Comparison of ENCODE assay signal across 9 cellular contexts in the genomic region with DNA sequence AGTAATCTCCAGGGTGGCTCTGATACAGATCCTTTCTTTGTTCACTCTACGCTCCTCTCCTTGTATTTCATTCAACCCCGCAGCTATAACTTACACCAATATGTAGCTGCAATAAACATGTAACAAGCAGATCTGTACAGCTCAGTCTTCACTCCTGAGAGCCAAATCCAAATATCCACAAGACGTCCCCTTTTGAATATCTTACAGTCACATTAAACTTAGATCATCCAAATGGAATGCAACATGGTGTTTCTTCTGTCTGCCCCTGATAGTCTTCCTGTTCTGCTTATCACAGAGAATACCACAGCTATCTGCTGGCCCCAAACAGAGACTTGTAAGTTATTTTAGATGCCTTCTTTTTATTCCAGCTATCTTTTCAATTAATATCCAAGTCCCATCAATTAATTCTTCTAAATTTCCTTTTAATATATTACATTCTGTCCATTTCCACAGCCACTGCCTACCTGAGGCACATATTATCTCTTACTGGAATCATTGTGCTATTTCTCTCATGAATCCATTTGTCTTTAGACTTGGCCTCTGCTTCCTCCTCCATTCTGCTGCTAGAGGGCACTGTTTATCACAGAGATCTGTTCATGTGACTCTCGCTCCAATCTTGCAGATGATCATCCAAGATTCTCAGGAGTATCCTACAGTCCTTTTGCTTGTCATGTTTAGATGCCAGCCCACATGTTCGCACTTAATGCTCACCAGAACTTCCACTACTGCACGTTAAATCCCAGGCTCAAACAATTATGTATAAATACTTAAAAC.
DNase-seq lines count a peak whose midpoint lies in the region; ATAC-seq, FAIRE-seq and TF ChIP-seq lines count a peak whose summit lies in the region.
"Had no signal": no experiment of that assay in that cellular context is flagged by ENCODE, and none has a peak within 500 bp of the region (broad histone marks: within the 10 kb centered on the region; RNA-seq: fewer than 3 reads in every experiment).

No MANE protein-coding gene starts in this region.

- H2BK120ac ChIP-seq in H1 (replicated peaks; ENCODE audit: low read depth, low read length): no peak overlapping the region

- H2BK5ac ChIP-seq in H1 (ENCODE audit: low read depth, low read length): no peak overlapping the region

- POLR2A ChIA-PET in H1 (lab: Charles Lee; ENCODE audit: partially characterized antibody): no interaction called here

- H3K18ac ChIP-seq in H1 (ENCODE audit: extremely low read depth, low read length): no peak overlapping the region

- peak; percentile 7 to 56 (median 46) for DNase-seq in NCI-H1417 (lab: John Stamatoyannopoulos, UW)
- no peak for DNase-seq in NCI-H1417 treated with DMSO at 0.1 percent for 48 hours (lab: John Stamatoyannopoulos, UW)
- peak; percentile 43 for DNase-seq in NCI-H146 treated with DMSO at 0.1 percent for 48 hours (lab: John Stamatoyannopoulos, UW; ENCODE audit: unreplicated experiment)
- no peak for DNase-seq in H1 (ENCODE audit: low read depth in 1 of 2, low spot score in 2 of 2)
- DNase-seq in retinal pigment epithelial cell (ENCODE audit: low read depth): no peak
- no peak for DNase-seq in coronary artery (ENCODE audit: low spot score)

- no peak overlapping the region for H3K4me2 ChIP-seq in H1 (ENCODE audit: insufficient read depth in 1 of 2, low read depth in 2 of 2, low read length in 2 of 2)

- 72% methylated on average over 6 of the region's 6 CpGs; no CpG with 5 or more reads in 1 of the 2 experiments for WGBS in H1 (ENCODE audit: extremely low coverage in 1 of 2, insufficient coverage in 1 of 2, insufficient read length in 1 of 2, insufficient replicate concordance in 2 of 2, low coverage in 1 of 2, low lambda C conversion rate in 2 of 2, missing lambda C conversion rate in 1 of 2), 2 experiments

- no peak overlapping the region for H2BK12ac ChIP-seq in H1 (ENCODE audit: low read depth, low read length)

- no peak overlapping the region for H3K4ac ChIP-seq in H1 (replicated peaks; ENCODE audit: insufficient read length, low read depth, low read length)

- no peak overlapping the region for H2BK15ac ChIP-seq in H1 (ENCODE audit: low read length)

- no peak overlapping the region for H4K5ac ChIP-seq in H1 (ENCODE audit: insufficient read length, low read depth, low read length)

- no peak overlapping the region for H3K14ac ChIP-seq in H1 (ENCODE audit: insufficient read length)

- H4K20me1 ChIP-seq in H1 (replicated peaks in 1 of 2; ENCODE audit: control insufficient read depth in 1 of 2, insufficient read depth in 2 of 2, low read length in 2 of 2): no peaks in the 10 kb centered on the region

- H3K79me1 ChIP-seq in H1 (ENCODE audit: low read depth, low read length): no peaks in the 10 kb centered on the region

- H2BK20ac ChIP-seq in H1 (ENCODE audit: low read length): no peak overlapping the region

- no peak overlapping the region for H4K91ac ChIP-seq in H1 (replicated peaks; ENCODE audit: insufficient read length, low read length)

- TF ChIP-seq CTCF in H1 (IDR thresholded peaks at IDR 0.05; ENCODE audit: control extremely low read depth in 1 of 3, insufficient read depth in 1 of 3, low read depth in 1 of 3, low read length in 3 of 3) (peak in 2 of 3 experiments; percentile 61 to 74; a peak in 3 of 4 replicates), retinal pigment epithelial cell (conservative IDR thresholded peaks at IDR 0.05; ENCODE audit: low read depth, low read length) (peak; percentile 64), coronary artery (IDR thresholded peaks at IDR 0.05) (no peak)

- H3K4me1 ChIP-seq in H1 (replicated peaks in 1 of 4; ENCODE audit: control insufficient read depth in 3 of 4, insufficient read depth in 4 of 4, low read length in 3 of 4): peaks cover 2 to 8% (median 3%) of the 10 kb centered on the region in 4 experiments; a peak in 5 of 7 replicates
- H3K4me1 ChIP-seq: tibial nerve had no signal

- CTCF ChIA-PET in H1 (lab: Charles Lee; ENCODE audit: partially characterized antibody): interaction anchor here (0.6 to 13.6 kb wide), 38 partner anchors 8 to 1573 kb away, joined by 3 to 122 read pairs (median 4); no protein-coding TSS in a partner anchor

- no peak overlapping the region for H3K23ac ChIP-seq in H1 (ENCODE audit: insufficient read length)

- no peak overlapping the region for H2AFZ ChIP-seq in H1 (ENCODE audit: low read length)

- peak; percentile 82 for FAIRE-seq in H1 (lab: Jason Lieb, UNC)

- H3K9me3 ChIP-seq in H1 (ENCODE audit: insufficient read depth in 2 of 2, low read depth in 1 of 2, low read length in 1 of 2): no peaks in the 10 kb centered on the region
- H3K9me3 ChIP-seq: tibial nerve had no signal

- TF ChIP-seq RAD21 in H1 (IDR thresholded peaks at IDR 0.05 in 1 of 2, conservative IDR thresholded peaks at IDR 0.05 in 1 of 2; ENCODE audit: low read depth in 2 of 2, low read length in 2 of 2): peak; percentile 69 to 79

- no peak for TF ChIP-seq POLR2A in H1 (IDR thresholded peaks at IDR 0.05; ENCODE audit: control extremely low read depth in 1 of 2, low read depth in 2 of 2, low read length in 2 of 2)

- H2AK5ac ChIP-seq in H1 (ENCODE audit: low read depth, low read length): no peak overlapping the region

- no peaks in the 10 kb centered on the region; a peak in 1 of 7 replicates for H3K27me3 ChIP-seq in H1 (replicated peaks in 1 of 4; ENCODE audit: control insufficient read depth in 3 of 4, extremely low read depth in 1 of 4, insufficient read depth in 3 of 4, low read length in 3 of 4)
- H3K27me3 ChIP-seq: tibial nerve had no signal

- H3K56ac ChIP-seq in H1 (replicated peaks; ENCODE audit: insufficient read length, low read depth, low read length): no peak overlapping the region

- H3K36me3 ChIP-seq in H1 (ENCODE audit: control insufficient read depth in 2 of 4, insufficient read depth in 4 of 4, low read length in 3 of 4): no peaks in the 10 kb centered on the region
- H3K36me3 ChIP-seq: tibial nerve had no signal

- no peak overlapping the region for H3K9ac ChIP-seq in H1 (replicated peaks in 1 of 4; ENCODE audit: extremely low read depth in 1 of 4, low read depth in 3 of 4, low read length in 3 of 4)

- no peak for ATAC-seq in GM18873 (IDR thresholded peaks at IDR 0.05; ENCODE audit: low FRiP score, unreplicated experiment)
- ATAC-seq in esophagus mucosa: no peak

- TF ChIP-seq EP300 in H1 (IDR thresholded peaks at IDR 0.05; ENCODE audit: borderline replicate concordance in 1 of 2, low read depth in 2 of 2, low read length in 2 of 2): no peak

- no peak overlapping the region for H3K27ac ChIP-seq in H1 (ENCODE audit: low read depth, low read length)
- no peak overlapping the region for H3K27ac ChIP-seq in coronary artery
- H3K27ac ChIP-seq: tibial nerve had no signal

- no peaks in the 10 kb centered on the region for H3K79me2 ChIP-seq in H1 (ENCODE audit: control insufficient read depth in 1 of 2, insufficient read depth in 2 of 2, low read length in 2 of 2)

- no peak overlapping the region for H4K8ac ChIP-seq in H1 (ENCODE audit: extremely low read depth, insufficient read depth, low read length)

- H3K23me2 ChIP-seq in H1 (ENCODE audit: low read depth, low read length): no peaks in the 10 kb centered on the region

- no peak overlapping the region for H3K4me3 ChIP-seq in H1 (ENCODE audit: extremely low read depth in 1 of 4, insufficient read depth in 2 of 4, low read depth in 3 of 4, low read length in 4 of 4)
- no peak overlapping the region for H3K4me3 ChIP-seq in retinal pigment epithelial cell (ENCODE audit: low read length)
- no peak overlapping the region for H3K4me3 ChIP-seq in coronary artery
- H3K4me3 ChIP-seq: tibial nerve had no signal

TF ChIP-seq in H1, 55 proteins besides CTCF, POLR2A, EP300 and RAD21:
- TF ChIP-seq RXRA (IDR thresholded peaks at IDR 0.05; ENCODE audit: insufficient read depth, low read depth, low read length) (no peak), NANOG (IDR thresholded peaks at IDR 0.05; ENCODE audit: insufficient read depth, low read depth, low read length, poor library complexity, severe bottlenecking) (no peak), HDAC2 (IDR thresholded peaks at IDR 0.05; ENCODE audit: borderline replicate concordance in 1 of 2, low read depth in 2 of 2, low read length in 2 of 2) (no peak), SIRT6 (IDR thresholded peaks at IDR 0.05; ENCODE audit: low read length) (no peak), SIN3A (conservative IDR thresholded peaks at IDR 0.05 in 1 of 2, IDR thresholded peaks at IDR 0.05 in 1 of 2; ENCODE audit: low read depth in 1 of 2, low read length in 2 of 2) (no peak), PHF8 (conservative IDR thresholded peaks at IDR 0.05; ENCODE audit: low read depth, low read length) (no peak), RBBP5 (IDR thresholded peaks at IDR 0.05; ENCODE audit: borderline replicate concordance, low read depth, low read length) (no peak), GABPA (IDR thresholded peaks at IDR 0.05; ENCODE audit: borderline replicate concordance, insufficient read depth, low read length) (no peak), MAFK (IDR thresholded peaks at IDR 0.05; ENCODE audit: low read depth, low read length) (no peak), CREB1 (IDR thresholded peaks at IDR 0.05) (no peak), SUZ12 (IDR thresholded peaks at IDR 0.05; ENCODE audit: low read length) (no peak), MAX (IDR thresholded peaks at IDR 0.05) (no peak), RNF2 (IDR thresholded peaks at IDR 0.05; ENCODE audit: borderline replicate concordance, low read depth, low read length, missing control alignments, poor library complexity, severe bottlenecking) (no peak), HDAC6 (IDR thresholded peaks at IDR 0.05; ENCODE audit: low read depth, low read length) (no peak)
- TF ChIP-seq, protein P1, sequence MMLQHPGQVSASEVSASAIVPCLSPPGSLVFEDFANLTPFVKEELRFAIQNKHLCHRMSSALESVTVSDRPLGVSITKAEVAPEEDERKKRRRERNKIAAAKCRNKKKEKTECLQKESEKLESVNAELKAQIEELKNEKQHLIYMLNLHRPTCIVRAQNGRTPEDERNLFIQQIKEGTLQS (IDR thresholded peaks at IDR 0.05; ENCODE audit: insufficient read depth, low read depth, low read length): no peak

Comparison
In these comparisons a context has a peak if more than half of its experiments do, and no peak if none do; other contexts are left out.
1. DNase-seq: peak in NCI-H1417 (3 of 3) and NCI-H146 treated with DMSO at 0.1 percent for 48 hours (single experiment); none in NCI-H1417 treated with DMSO at 0.1 percent for 48 hours (single experiment), H1 (0 of 2), retinal pigment epithelial cell (single experiment) and coronary artery (single experiment).